23 cellular contexts compared by ENCODE assay signal in genomic region chr9:115636596-115636995, GRCh38.
"Had no signal": no experiment of that assay in that cellular context is flagged by ENCODE, and none has a peak within 500 bp of the region (broad histone marks: within the 10 kb centered on the region; RNA-seq: fewer than 3 reads in every experiment).

No MANE protein-coding gene starts in this region.

- H3K4me1 ChIP-seq: adrenal gland, left lung, spleen, upper lobe of left lung had no signal

- H3K4me3 ChIP-seq: adrenal gland, coronary artery, hepatocyte, left lung, spleen, upper lobe of left lung had no signal

- DNase-seq: activated CD4-positive, alpha-beta T cell treated with anti-CD3 and anti-CD28 coated beads for 36 hours; activated CD4-positive, alpha-beta T cell treated with anti-CD3 and anti-CD28 coated beads, Interleukin-2, amount 50 U/mL, for 4 hours; activated CD8-positive, alpha-beta memory T cell treated with anti-CD3 and anti-CD28 coated beads for 24 hours; activated CD8-positive, alpha-beta memory T cell treated with anti-CD3 and anti-CD28 coated beads, Interleukin-2, amount 50 U/mL, for 4 hours; activated naive CD4-positive, alpha-beta T cell; activated T-cell treated with anti-CD3 and anti-CD28 coated beads, Interleukin-2, amount 50 U/mL, for 24 hours; adrenal gland; cerebellar nuclear complex; foreskin melanocyte; glutamatergic neuron; immature natural killer cell; kidney glomerular epithelial cell; left lung; midbrain; natural killer cell; retina; spleen; stimulated activated CD4-positive, alpha-beta T cell treated with anti-CD3 and anti-CD28 coated beads, Interleukin-4, amount 100 ng/mL, for 24 hours; stimulated activated naive CD8-positive, alpha-beta T cell treated with anti-CD3 and anti-CD28 coated beads, Interleukin-15, Interleukin-2, amounts not matched to agents 100 U/mL and 50 U/mL, for 24 hours; T-helper 1 cell; upper lobe of left lung had no signal

- H3K27ac ChIP-seq: adrenal gland, coronary artery, hepatocyte, left lung, spleen, upper lobe of left lung had no signal

- H3K9me3 ChIP-seq: adrenal gland, left lung, spleen, upper lobe of left lung had no signal

- H2AFZ ChIP-seq: hepatocyte had no signal

- H3K4me2 ChIP-seq: hepatocyte had no signal

- H3K27me3 ChIP-seq: adrenal gland, hepatocyte, left lung, spleen, upper lobe of left lung had no signal

- H3K36me3 ChIP-seq: adrenal gland, left lung, spleen, upper lobe of left lung had no signal

- H3K79me2 ChIP-seq: hepatocyte had no signal

- ATAC-seq: left lung; natural killer cell; stimulated activated naive CD8-positive, alpha-beta T cell treated with anti-CD3 and anti-CD28 coated beads, Interleukin-15, Interleukin-2, amounts not matched to agents 100 U/mL and 50 U/mL, for 24 hours had no signal
